19 cellular contexts compared by ENCODE assay signal in the genomic region with DNA sequence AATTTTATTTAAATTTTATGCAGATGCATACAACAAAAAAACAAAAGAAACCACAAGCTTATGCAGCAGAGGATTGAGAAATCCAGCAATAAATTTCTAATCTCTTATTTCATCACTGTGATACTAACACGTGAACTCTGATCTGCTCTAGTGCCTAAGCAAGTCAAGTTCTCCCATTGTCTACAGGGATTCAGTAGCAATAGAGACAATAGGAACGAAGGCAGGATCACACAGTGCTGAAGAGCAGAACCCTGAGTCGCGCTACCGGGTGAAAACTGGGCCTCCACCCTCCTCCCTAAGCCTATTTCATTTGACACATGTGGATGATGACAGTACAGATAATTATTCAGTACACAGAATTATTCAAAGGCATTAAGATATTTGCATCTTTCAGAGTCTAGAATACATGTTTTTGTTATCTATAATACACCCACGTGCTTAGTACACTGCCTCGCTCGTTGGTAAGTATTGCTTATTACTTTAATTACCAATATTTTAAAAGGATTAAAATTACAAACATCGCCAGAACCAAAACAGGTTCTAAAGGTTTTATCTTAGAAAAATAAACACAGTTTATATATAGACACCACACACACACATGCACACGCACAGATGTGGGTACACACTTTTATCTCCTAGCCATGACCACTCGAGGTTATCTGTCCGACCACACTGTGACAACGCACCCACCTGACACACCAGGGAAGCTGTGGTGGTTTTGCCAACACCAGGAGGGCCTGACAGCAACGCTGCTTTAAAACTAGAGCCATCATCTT.
A peak's percentile ranks its signal among the peaks of the same experiment; 100 is the strongest.
DNase-seq lines count a peak whose midpoint lies in the region; ATAC-seq and TF ChIP-seq lines count a peak whose summit lies in the region.
"Had no signal": no experiment of that assay in that cellular context is flagged by ENCODE, and none has a peak within 500 bp of the region (broad histone marks: within the 10 kb centered on the region; RNA-seq: fewer than 3 reads in every experiment).

No MANE protein-coding gene starts in this region.

- H2AFZ ChIP-seq in Karpas-422 (ENCODE audit: low read length), result no peak overlapping the region

- peak; percentile 14 for DNase-seq in AG10803 (ENCODE audit: low read depth)
- peak; percentile 62 to 74 for DNase-seq in HAP-1 (ENCODE audit: low spot score in 2 of 2)
- peak; percentile 20 for DNase-seq in choroid plexus epithelial cell (ENCODE audit: low read depth)
- peak; percentile 45 for DNase-seq in left ventricle myocardium superior
- DNase-seq in NK-92 (lab: John Stamatoyannopoulos, UW; ENCODE audit: unreplicated experiment), result no peak
- DNase-seq in Karpas-422, result no peak
- no peak for DNase-seq in T-helper 1 cell
- DNase-seq: activated gamma-delta T cell; DMS 273 treated with DMSO at 0.1 percent for 48 hours; foreskin keratinocyte; NCI-H1436 treated with DMSO at 0.1 percent for 48 hours; NCI-H510A; PC-3; stimulated activated CD4-positive, alpha-beta T cell treated with anti-CD3 and anti-CD28 coated beads, Interleukin-4, amount 100 ng/mL, for 1 hour; stimulated activated CD8-positive, alpha-beta memory T cell treated with anti-CD3 and anti-CD28 coated beads, Interleukin-4, amount 100 ng/mL, for 48 hours; testis had no signal

- H3K9ac ChIP-seq in Karpas-422 (ENCODE audit: low read length), result no peak overlapping the region

- H3K27ac ChIP-seq in Karpas-422 (ENCODE audit: low read length), result no peak overlapping the region
- H3K27ac ChIP-seq: foreskin keratinocyte, testis, VCaP had no signal

- intact Hi-C loops in left ventricle myocardium superior (cut with micrococcal nuclease), result no loop called here

- H3K36me3 ChIP-seq in HAP-1 (replicated peaks) (peaks cover 29% of the 10 kb centered on the region), Karpas-422 (ENCODE audit: insufficient read depth, low read length) (peaks cover 54% of the 10 kb centered on the region)

- H3K9me3 ChIP-seq in HAP-1 (no peaks in the 10 kb centered on the region), Karpas-422 (ENCODE audit: low read length) (no peaks in the 10 kb centered on the region)
- H3K9me3 ChIP-seq: testis had no signal

- H3K4me2 ChIP-seq in Karpas-422 (ENCODE audit: low read depth, low read length, poor library complexity, severe bottlenecking), result no peak overlapping the region

- H3K79me2 ChIP-seq in Karpas-422 (ENCODE audit: low read length), result peaks cover 22% of the 10 kb centered on the region

- no peak overlapping the region for H3K4me3 ChIP-seq in AG10803 (ENCODE audit: low read length)
- H3K4me3 ChIP-seq in HAP-1, result no peak overlapping the region
- no peak overlapping the region for H3K4me3 ChIP-seq in choroid plexus epithelial cell (ENCODE audit: low read depth, low read length)
- no peak overlapping the region for H3K4me3 ChIP-seq in Karpas-422 (ENCODE audit: low read length)
- H3K4me3 ChIP-seq: testis had no signal

- H3K9me2 ChIP-seq in Karpas-422 (replicated peaks; ENCODE audit: insufficient read depth, low read length), result no peaks in the 10 kb centered on the region

- TF ChIP-seq CTCF in AG10803 (conservative IDR thresholded peaks at IDR 0.05; ENCODE audit: low read length) (no peak), choroid plexus epithelial cell (conservative IDR thresholded peaks at IDR 0.05; ENCODE audit: low read depth, low read length) (no peak)

- in situ Hi-C loops in HAP-1 (cut with MboI; ENCODE audit: low sequenced_read_pairs), result no loop called here

- H4K20me1 ChIP-seq in Karpas-422 (ENCODE audit: insufficient read depth, low read depth, low read length), result no peaks in the 10 kb centered on the region

- ATAC-seq in left ventricle myocardium superior (peak; percentile 92), GM18867 (IDR thresholded peaks at IDR 0.05; ENCODE audit: unreplicated experiment) (no peak)
- ATAC-seq: foreskin keratinocyte, PC-3, SK-N-SH treated with all-trans-retinoic acid at 6 μM for 48 hours had no signal

- H3K27me3 ChIP-seq in HAP-1 (ENCODE audit: low read depth) (no peaks in the 10 kb centered on the region), Karpas-422 (ENCODE audit: low read length) (no peaks in the 10 kb centered on the region)
- H3K27me3 ChIP-seq: foreskin keratinocyte, testis had no signal

- H3K4me1 ChIP-seq in HAP-1 (peaks cover 10% of the 10 kb centered on the region), Karpas-422 (ENCODE audit: low read length) (no peaks in the 10 kb centered on the region)
- H3K4me1 ChIP-seq: foreskin keratinocyte, testis had no signal

Comparison
In these comparisons a context has a peak if more than half of its experiments do, and no peak if none do; other contexts are left out.
1. DNase-seq: peak in AG10803 (single experiment), HAP-1 (2 of 2), choroid plexus epithelial cell (single experiment) and left ventricle myocardium superior (single experiment); none in NK-92 (single experiment), Karpas-422 (single experiment) and T-helper 1 cell (0 of 5).